Comparison of ENCODE assay signal across 8 cellular contexts in the genomic region with DNA sequence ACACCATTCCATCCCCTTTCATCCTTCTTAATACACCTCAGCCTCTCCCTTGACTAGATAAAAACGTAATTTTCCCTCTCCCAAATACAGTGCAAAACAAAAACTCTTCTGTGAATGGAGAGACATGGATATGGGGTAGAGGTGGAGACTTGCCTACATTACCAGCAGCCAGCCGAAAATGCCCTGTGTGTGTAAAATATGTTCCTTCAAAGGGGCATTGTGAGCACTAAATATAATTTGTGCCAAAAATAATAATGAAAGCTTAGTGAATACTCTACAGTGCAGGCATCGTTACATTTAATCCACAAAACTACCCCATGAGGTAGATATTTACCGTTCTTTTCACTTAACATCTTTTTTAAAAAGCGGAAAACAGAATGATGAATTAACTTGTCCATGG.
A peak's percentile ranks its signal among the peaks of the same experiment; 100 is the strongest.
DNase-seq lines count a peak whose midpoint lies in the region; ATAC-seq and TF ChIP-seq lines count a peak whose summit lies in the region.

No MANE protein-coding gene starts in this region.

- peaks cover 0 to 11% (median 0%) of the 10 kb centered on the region in 11 experiments; a peak in 2 of 22 replicates for H4K20me1 ChIP-seq in BLaER1 treated with 17β-estradiol and CSF1 and Interleukin-3, amounts not matched to agents 10 nM and 100 nM
- no peaks in the 10 kb centered on the region for H4K20me1 ChIP-seq in MM.1S (ENCODE audit: insufficient read depth, low read length)

- H3K4me2 ChIP-seq in BLaER1 treated with 17β-estradiol and CSF1 and Interleukin-3, amounts not matched to agents 10 nM and 100 nM = peak overlapping the region; percentile 72 to 93 (median 83)
- peak overlapping the region; percentile 90 for H3K4me2 ChIP-seq in MM.1S (ENCODE audit: low read depth, low read length)

- peaks cover 26% of the 10 kb centered on the region for H3F3A ChIP-seq in MM.1S (ENCODE audit: insufficient read depth, low read length)

- no peaks in the 10 kb centered on the region for H3K9me2 ChIP-seq in MM.1S (replicated peaks; ENCODE audit: insufficient read depth, low read length)

- peak overlapping the region; percentile 91 to 93 for H3K4me3 Mint-ChIP-seq in effector memory CD8-positive, alpha-beta T cell

- peaks cover 14% of the 10 kb centered on the region for H3K36me3 Mint-ChIP-seq in effector memory CD8-positive, alpha-beta T cell (ENCODE audit: insufficient read depth)

- peaks cover 32% of the 10 kb centered on the region for H3K79me2 ChIP-seq in MM.1S (ENCODE audit: low read length)

- H3K27ac Mint-ChIP-seq in effector memory CD8-positive, alpha-beta T cell = peak overlapping the region in 1 of 2 donors; percentile 92

- H3K4me1 ChIP-seq in BLaER1 treated with 17β-estradiol and CSF1 and Interleukin-3, amounts not matched to agents 10 nM and 100 nM = peaks cover 20 to 30% (median 25%) of the 10 kb centered on the region in 10 experiments
- peaks cover 23% of the 10 kb centered on the region for H3K4me1 ChIP-seq in MM.1S (ENCODE audit: low read length)
- peaks cover 26% of the 10 kb centered on the region for H3K4me1 ChIP-seq in neuron (ENCODE audit: insufficient read depth, low read length)

- no peaks in the 10 kb centered on the region for H3K27me3 ChIP-seq in BLaER1 treated with 17β-estradiol and CSF1 and Interleukin-3, amounts not matched to agents 10 nM and 100 nM
- no peaks in the 10 kb centered on the region for H3K27me3 ChIP-seq in MM.1S (replicated peaks; ENCODE audit: insufficient read depth, low read length)
- H3K27me3 ChIP-seq in neuron (ENCODE audit: insufficient read depth, low read length) = no peaks in the 10 kb centered on the region

- peak overlapping the region; percentile 61 to 76 (median 72); a peak in 18 of 20 replicates for H3K4me3 ChIP-seq in BLaER1 treated with 17β-estradiol and CSF1 and Interleukin-3, amounts not matched to agents 10 nM and 100 nM
- H3K4me3 ChIP-seq in MM.1S (ENCODE audit: low read length) = peak overlapping the region; percentile 90
- H3K4me3 ChIP-seq in neuron (ENCODE audit: low read length) = peak overlapping the region; percentile 86

- TF ChIP-seq CTCF in MM.1S (IDR thresholded peaks at IDR 0.05; ENCODE audit: low read length) = no peak

- H2AFZ ChIP-seq in MM.1S (ENCODE audit: low read length) = peak overlapping the region; percentile 96
- peak overlapping the region; percentile 94 for H2AFZ ChIP-seq in neuron (ENCODE audit: low read depth, low read length)

- ATAC-seq in effector memory CD8-positive, alpha-beta T cell (replicated peaks) = no peak
- ATAC-seq in GM21576 (IDR thresholded peaks at IDR 0.05; ENCODE audit: unreplicated experiment) = no peak
- ATAC-seq in GM18858 (IDR thresholded peaks at IDR 0.05; ENCODE audit: unreplicated experiment) = no peak

- H3K4me1 Mint-ChIP-seq in effector memory CD8-positive, alpha-beta T cell (ENCODE audit: low read depth in 2 of 2) = peaks cover 22 to 27% of the 10 kb centered on the region in 2 donors

- H3K27me3 Mint-ChIP-seq in effector memory CD8-positive, alpha-beta T cell = peaks cover 23 to 26% of the 10 kb centered on the region in 2 donors

- H3K27ac ChIP-seq in BLaER1 treated with 17β-estradiol and CSF1 and Interleukin-3, amounts not matched to agents 10 nM and 100 nM = peak overlapping the region in 4 of 11 experiments; percentile 97 to 98 (median 98); a peak in 4 of 22 replicates
- peak overlapping the region; percentile 41; the same call in 1 of the 2 replicates for H3K27ac ChIP-seq in MM.1S (ENCODE audit: low read length)

- peaks cover 5 to 8% of the 10 kb centered on the region in 2 donors for H3K9me3 Mint-ChIP-seq in effector memory CD8-positive, alpha-beta T cell

- peaks cover 9 to 33% (median 27%) of the 10 kb centered on the region in 11 experiments; a peak in 19 of 22 replicates for H3K36me3 ChIP-seq in BLaER1 treated with 17β-estradiol and CSF1 and Interleukin-3, amounts not matched to agents 10 nM and 100 nM
- no peaks in the 10 kb centered on the region for H3K36me3 ChIP-seq in MM.1S (replicated peaks; ENCODE audit: insufficient read depth, low read length)
- no peaks in the 10 kb centered on the region for H3K36me3 ChIP-seq in neuron (ENCODE audit: insufficient read depth, low read length)

- H3K9ac ChIP-seq in BLaER1 treated with 17β-estradiol and CSF1 and Interleukin-3, amounts not matched to agents 10 nM and 100 nM = peak overlapping the region in 10 of 11 experiments; percentile 88 to 97 (median 92); a peak in 16 of 22 replicates
- peak overlapping the region; percentile 69 for H3K9ac ChIP-seq in MM.1S (ENCODE audit: low read length)

- H3K9me3 ChIP-seq in BLaER1 treated with 17β-estradiol and CSF1 and Interleukin-3, amounts not matched to agents 10 nM and 100 nM (replicated peaks in 1 of 11) = peaks cover 36 to 38% (median 37%) of the 10 kb centered on the region in 11 experiments
- H3K9me3 ChIP-seq in MM.1S (replicated peaks; ENCODE audit: insufficient read depth, low read length) (no peaks in the 10 kb centered on the region), neuron (ENCODE audit: low read length) (peaks cover 7% of the 10 kb centered on the region)

- DNase-seq in MM.1S = no peak
- no peak for DNase-seq in effector memory CD8-positive, alpha-beta T cell
- no peak for DNase-seq in activated CD4-positive, CD25-positive, alpha-beta regulatory T cell (lab: John Stamatoyannopoulos, UW)
- DNase-seq in NCI-H526 (lab: John Stamatoyannopoulos, UW) = no peak
